29 cellular contexts compared by ENCODE assay signal in genomic region chrX:22934640-22935039, GRCh38.
"Had no signal": no experiment of that assay in that cellular context is flagged by ENCODE, and none has a peak within 500 bp of the region (broad histone marks: within the 10 kb centered on the region; RNA-seq: fewer than 3 reads in every experiment).

No MANE protein-coding gene starts in this region.

- H3K36me3 ChIP-seq: stomach, suprapubic skin, thoracic aorta, thyroid gland, tibial artery, tibial nerve, transverse colon, upper lobe of left lung, upper lobe of right lung, uterus, vagina had no signal

- ATAC-seq: stimulated activated effector memory CD8-positive, alpha-beta T cell treated with anti-CD3 and anti-CD28 coated beads, Interleukin-12 subunit alpha, Interleukin-12 subunit beta, amount 100 ng/mL, for 72 hours; stimulated activated memory B cell treated with anti-CD40 and anti-IgM and Interleukin-4, amounts not matched to agents 10 μg/mL and 1 μg/mL and 100 μg/mL, for 72 hours; stimulated activated naive B cell treated with anti-CD40 and anti-IgM and Interleukin-4, amounts not matched to agents 10 μg/mL and 1 μg/mL and 100 μg/mL, for 72 hours; stimulated activated naive CD8-positive, alpha-beta T cell treated with anti-CD3 and anti-CD28 coated beads, Interleukin-15, amount 100 ng/mL, for 72 hours; stimulated activated naive CD8-positive, alpha-beta T cell treated with anti-CD3 and anti-CD28 coated beads, Interleukin-15, Interleukin-2, amounts not matched to agents 100 U/mL and 50 U/mL, for 24 hours; upper lobe of right lung had no signal

- H3K27me3 Mint-ChIP-seq: stimulated activated memory B cell treated with anti-CD40 and anti-IgM and Interleukin-4, amounts not matched to agents 10 μg/mL and 1 μg/mL and 100 μg/mL, for 72 hours; stimulated activated naive CD8-positive, alpha-beta T cell treated with anti-CD3 and anti-CD28 coated beads, Interleukin-15, amount 100 ng/mL, for 72 hours; stimulated activated naive CD8-positive, alpha-beta T cell treated with anti-CD3 and anti-CD28 coated beads, Interleukin-15, Interleukin-2, amounts not matched to agents 100 ng/mL and 50 ng/mL, for 24 hours; type B pancreatic cell had no signal

- H3K4me3 Mint-ChIP-seq: stimulated activated effector memory CD8-positive, alpha-beta T cell treated with anti-CD3 and anti-CD28 coated beads, Interleukin-12 subunit alpha, Interleukin-12 subunit beta, amount 100 ng/mL, for 72 hours; stimulated activated memory B cell treated with anti-CD40 and anti-IgM and Interleukin-4, amounts not matched to agents 10 μg/mL and 1 μg/mL and 100 μg/mL, for 72 hours; stimulated activated naive B cell treated with anti-CD40 and anti-IgM and Interleukin-4, amounts not matched to agents 10 μg/mL and 1 μg/mL and 100 μg/mL, for 72 hours; stimulated activated naive CD8-positive, alpha-beta T cell treated with anti-CD3 and anti-CD28 coated beads, Interleukin-15, amount 100 ng/mL, for 72 hours; stimulated activated naive CD8-positive, alpha-beta T cell treated with anti-CD3 and anti-CD28 coated beads, Interleukin-15, Interleukin-2, amounts not matched to agents 100 ng/mL and 50 ng/mL, for 24 hours; type B pancreatic cell had no signal

- FAIRE-seq: urothelium cell line had no signal

- H3K27ac Mint-ChIP-seq: stimulated activated effector memory CD8-positive, alpha-beta T cell treated with anti-CD3 and anti-CD28 coated beads, Interleukin-12 subunit alpha, Interleukin-12 subunit beta, amount 100 ng/mL, for 72 hours; stimulated activated memory B cell treated with anti-CD40 and anti-IgM and Interleukin-4, amounts not matched to agents 10 μg/mL and 1 μg/mL and 100 μg/mL, for 72 hours; stimulated activated naive B cell treated with anti-CD40 and anti-IgM and Interleukin-4, amounts not matched to agents 10 μg/mL and 1 μg/mL and 100 μg/mL, for 72 hours; stimulated activated naive CD8-positive, alpha-beta T cell treated with anti-CD3 and anti-CD28 coated beads, Interleukin-15, amount 100 ng/mL, for 72 hours; stimulated activated naive CD8-positive, alpha-beta T cell treated with anti-CD3 and anti-CD28 coated beads, Interleukin-15, Interleukin-2, amounts not matched to agents 100 ng/mL and 50 ng/mL, for 24 hours; type B pancreatic cell had no signal

- H3K4me3 ChIP-seq: stomach, suprapubic skin, testis, thoracic aorta, thyroid gland, tibial artery, tibial nerve, transverse colon, upper lobe of left lung, upper lobe of right lung, uterus, vagina had no signal

- H3K9me3 Mint-ChIP-seq: stimulated activated memory B cell treated with anti-CD40 and anti-IgM and Interleukin-4, amounts not matched to agents 10 μg/mL and 1 μg/mL and 100 μg/mL, for 72 hours; stimulated activated naive CD8-positive, alpha-beta T cell treated with anti-CD3 and anti-CD28 coated beads, Interleukin-15, amount 100 ng/mL, for 72 hours; stimulated activated naive CD8-positive, alpha-beta T cell treated with anti-CD3 and anti-CD28 coated beads, Interleukin-15, Interleukin-2, amounts not matched to agents 100 ng/mL and 50 ng/mL, for 24 hours; type B pancreatic cell had no signal

- H3K27ac ChIP-seq: stomach, suprapubic skin, testis, thoracic aorta, thyroid gland, tibial artery, tibial nerve, transverse colon, upper lobe of left lung, upper lobe of right lung, uterus, vagina had no signal

- H3K36me3 Mint-ChIP-seq: stimulated activated effector memory CD8-positive, alpha-beta T cell treated with anti-CD3 and anti-CD28 coated beads, Interleukin-12 subunit alpha, Interleukin-12 subunit beta, amount 100 ng/mL, for 72 hours; stimulated activated memory B cell treated with anti-CD40 and anti-IgM and Interleukin-4, amounts not matched to agents 10 μg/mL and 1 μg/mL and 100 μg/mL, for 72 hours; stimulated activated naive B cell treated with anti-CD40 and anti-IgM and Interleukin-4, amounts not matched to agents 10 μg/mL and 1 μg/mL and 100 μg/mL, for 72 hours; type B pancreatic cell had no signal

- H3K27me3 ChIP-seq: stomach, suprapubic skin, testis, thyroid gland, tibial artery, tibial nerve, transverse colon, upper lobe of left lung, upper lobe of right lung, uterus, vagina had no signal

- H3K9me3 ChIP-seq: stomach, suprapubic skin, testis, thoracic aorta, thyroid gland, tibial artery, tibial nerve, transverse colon, upper lobe of left lung, upper lobe of right lung, uterus, vagina had no signal

- H3K4me1 Mint-ChIP-seq: stimulated activated effector memory CD8-positive, alpha-beta T cell treated with anti-CD3 and anti-CD28 coated beads, Interleukin-12 subunit alpha, Interleukin-12 subunit beta, amount 100 ng/mL, for 72 hours; stimulated activated memory B cell treated with anti-CD40 and anti-IgM and Interleukin-4, amounts not matched to agents 10 μg/mL and 1 μg/mL and 100 μg/mL, for 72 hours; stimulated activated naive B cell treated with anti-CD40 and anti-IgM and Interleukin-4, amounts not matched to agents 10 μg/mL and 1 μg/mL and 100 μg/mL, for 72 hours; stimulated activated naive CD8-positive, alpha-beta T cell treated with anti-CD3 and anti-CD28 coated beads, Interleukin-15, amount 100 ng/mL, for 72 hours had no signal

- DNase-seq: stimulated activated CD4-positive, alpha-beta T cell treated with anti-CD3 and anti-CD28 coated beads, Interleukin-2, amount 100 ng/mL, for 48 hours; stimulated activated CD4-positive, alpha-beta T cell treated with anti-CD3 and anti-CD28 coated beads, Interleukin-4, amount 100 ng/mL, for 1 hour; stimulated activated CD4-positive, alpha-beta T cell treated with anti-CD3 and anti-CD28 coated beads, Interleukin-4, amount 100 ng/mL, for 24 hours; stimulated activated CD4-positive, alpha-beta T cell treated with anti-CD3 and anti-CD28 coated beads, Interleukin-4, amount 100 ng/mL, for 4 hours; stimulated activated CD8-positive, alpha-beta memory T cell treated with anti-CD3 and anti-CD28 coated beads, Interleukin-4, amount 100 ng/mL, for 48 hours; stimulated activated naive B cell treated with anti-CD40 and anti-IgM and Interleukin-4, amounts not matched to agents 10 μg/mL and 1 μg/mL and 100 μg/mL, for 72 hours; stimulated activated naive CD4-positive, alpha-beta T cell; stimulated activated naive CD4-positive, alpha-beta T cell treated with Interleukin-2 at 50 U/mL for 16 hours; stimulated activated naive CD8-positive, alpha-beta T cell treated with anti-CD3 and anti-CD28 coated beads, Interleukin-15, amount 100 ng/mL, for 72 hours; stimulated activated naive CD8-positive, alpha-beta T cell treated with anti-CD3 and anti-CD28 coated beads, Interleukin-15, Interleukin-2, amounts not matched to agents 100 U/mL and 50 U/mL, for 24 hours; stomach; substantia nigra; testis; thyroid gland; tibial artery; transverse colon; trophoblast cell; upper lobe of left lung; upper lobe of right lung; uterus had no signal

- H3K4me1 ChIP-seq: stomach, suprapubic skin, testis, thyroid gland, tibial artery, tibial nerve, transverse colon, upper lobe of left lung, upper lobe of right lung, uterus, vagina had no signal
